Comparison of ENCODE assay signal across 29 cellular contexts in the genomic region with DNA sequence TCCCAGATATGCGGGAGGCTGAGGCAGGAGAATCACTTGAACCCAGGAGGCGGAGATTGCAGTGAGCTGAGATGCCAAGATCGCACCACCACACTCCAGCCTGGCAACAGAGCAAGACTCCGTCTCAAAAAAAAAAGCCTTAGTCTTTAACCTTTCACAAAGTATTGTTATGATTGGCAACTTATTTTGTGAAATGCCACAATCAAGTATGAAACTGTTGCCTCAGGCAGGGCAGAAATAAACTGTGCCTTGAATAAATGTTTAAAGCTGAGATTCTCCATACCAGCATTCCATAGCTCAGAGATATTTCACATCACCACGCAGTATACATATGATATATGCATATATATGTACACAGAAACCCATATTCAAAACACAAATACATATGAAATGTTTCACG.
"Had no signal": no experiment of that assay in that cellular context is flagged by ENCODE, and none has a peak within 500 bp of the region (broad histone marks: within the 10 kb centered on the region; RNA-seq: fewer than 3 reads in every experiment).

No MANE protein-coding gene starts in this region.

- H3K27me3 Mint-ChIP-seq: dendritic cell treated with granulocyte-macrophage colony-stimulating factor and Interleukin-4, amounts not matched to agents 40 ng/mL and 50 ng/mL, for 4 days had no signal

- H3K27ac Mint-ChIP-seq: activated CD4-positive, alpha-beta memory T cell treated with anti-CD3 and anti-CD28 coated beads for 36 hours; activated CD4-positive, alpha-beta T cell treated with anti-CD3 and anti-CD28 coated beads, Interleukin-2, amount 10 ng/mL, durations not matched to agents 24 days and 14 days; activated naive CD4-positive, alpha-beta T cell treated with anti-CD3 and anti-CD28 coated beads for 36 hours; activated naive CD8-positive, alpha-beta T cell treated with anti-CD3 and anti-CD28 coated beads for 36 hours; activated T-helper 1 cell treated with anti-CD3 and anti-CD28 coated beads, Interleukin-12 subunit alpha, Interleukin-12 subunit beta, Interleukin-2, Interleukin-4 antibody, amounts not matched to agents 30 ng/mL and 10 ng/mL and 1 ng/mL, durations not matched to agents 14 hours and 24 hours and 36 hours; dendritic cell treated with granulocyte-macrophage colony-stimulating factor and Interleukin-4, amounts not matched to agents 40 ng/mL and 50 ng/mL, for 4 days; memory B cell; natural killer cell; neural progenitor cell; T-helper 17 cell had no signal

- DNase-seq: activated CD4-positive, alpha-beta memory T cell treated with anti-CD3 and anti-CD28 coated beads for 36 hours; activated CD4-positive, alpha-beta T cell treated with anti-CD3 and anti-CD28 coated beads, Interleukin-2, amount 10 ng/mL, durations not matched to agents 24 days and 14 days; activated CD4-positive, CD25-positive, alpha-beta regulatory T cell treated with anti-CD3 and anti-CD28 coated beads, Interleukin-2, amount 50 U/mL, for 72 hours; activated CD8-positive, alpha-beta memory T cell treated with anti-CD3 and anti-CD28 coated beads, Interleukin-2, amount 50 U/mL, for 4 hours; activated effector memory CD4-positive, alpha-beta T cell treated with anti-CD3 and anti-CD28 coated beads, Interleukin-2, amount 50 U/mL, for 16 hours; activated naive CD4-positive, alpha-beta T cell treated with anti-CD3 and anti-CD28 coated beads for 36 hours; activated naive CD8-positive, alpha-beta T cell treated with anti-CD3 and anti-CD28 coated beads for 36 hours; activated T-cell treated with anti-CD3 and anti-CD28 coated beads, Interleukin-2, amount 50 U/mL, for 1 hour; brain microvascular endothelial cell; effector CD4-positive, alpha-beta T cell; esophagus squamous epithelium; hippocampal formation; natural killer cell; occipital lobe; posterior cingulate gyrus; right cardiac atrium; spleen; stimulated activated naive CD4-positive, alpha-beta T cell treated with Interleukin-2 at 50 U/mL for 16 hours; T-helper 17 cell; T1000; trophoblast cell; WERI-Rb-1 had no signal

- H3K9ac ChIP-seq: neural progenitor cell had no signal

- H3K4me2 ChIP-seq: neural progenitor cell had no signal

- H2AFZ ChIP-seq: neural progenitor cell had no signal

- H3K27ac ChIP-seq: ascending aorta, brain microvascular endothelial cell, epithelial cell of prostate, neural progenitor cell, spleen, thoracic aorta, WERI-Rb-1 had no signal

- H3K36me3 ChIP-seq: ascending aorta, brain microvascular endothelial cell, esophagus squamous epithelium, neural progenitor cell, spleen, thoracic aorta, WERI-Rb-1 had no signal

- H3K27me3 ChIP-seq: ascending aorta, brain microvascular endothelial cell, esophagus squamous epithelium, neural progenitor cell, spleen had no signal

- H3K9me3 Mint-ChIP-seq: activated CD4-positive, alpha-beta memory T cell treated with anti-CD3 and anti-CD28 coated beads for 36 hours; activated CD4-positive, alpha-beta T cell treated with anti-CD3 and anti-CD28 coated beads, Interleukin-2, amount 10 ng/mL, durations not matched to agents 24 days and 14 days; activated naive CD4-positive, alpha-beta T cell treated with anti-CD3 and anti-CD28 coated beads for 36 hours; activated naive CD8-positive, alpha-beta T cell treated with anti-CD3 and anti-CD28 coated beads for 36 hours; activated T-helper 1 cell treated with anti-CD3 and anti-CD28 coated beads, Interleukin-12 subunit alpha, Interleukin-12 subunit beta, Interleukin-2, Interleukin-4 antibody, amounts not matched to agents 30 ng/mL and 10 ng/mL and 1 ng/mL, durations not matched to agents 14 hours and 24 hours and 36 hours; dendritic cell treated with granulocyte-macrophage colony-stimulating factor and Interleukin-4, amounts not matched to agents 40 ng/mL and 50 ng/mL, for 4 days; memory B cell; natural killer cell; neural progenitor cell had no signal

- H3K4me3 ChIP-seq: ascending aorta, esophagus squamous epithelium, neural progenitor cell, spleen, thoracic aorta had no signal

- H3K36me3 Mint-ChIP-seq: activated CD4-positive, alpha-beta memory T cell treated with anti-CD3 and anti-CD28 coated beads for 36 hours; activated naive CD8-positive, alpha-beta T cell treated with anti-CD3 and anti-CD28 coated beads for 36 hours; memory B cell; natural killer cell had no signal

- H3K9me3 ChIP-seq: ascending aorta, esophagus squamous epithelium, spleen, thoracic aorta had no signal

- H3K4me3 Mint-ChIP-seq: activated CD4-positive, alpha-beta memory T cell treated with anti-CD3 and anti-CD28 coated beads for 36 hours; activated CD4-positive, alpha-beta T cell treated with anti-CD3 and anti-CD28 coated beads, Interleukin-2, amount 10 ng/mL, durations not matched to agents 24 days and 14 days; activated naive CD4-positive, alpha-beta T cell treated with anti-CD3 and anti-CD28 coated beads for 36 hours; activated naive CD8-positive, alpha-beta T cell treated with anti-CD3 and anti-CD28 coated beads for 36 hours; activated T-helper 1 cell treated with anti-CD3 and anti-CD28 coated beads, Interleukin-12 subunit alpha, Interleukin-12 subunit beta, Interleukin-2, Interleukin-4 antibody, amounts not matched to agents 30 ng/mL and 10 ng/mL and 1 ng/mL, durations not matched to agents 14 hours and 24 hours and 36 hours; dendritic cell treated with granulocyte-macrophage colony-stimulating factor and Interleukin-4, amounts not matched to agents 40 ng/mL and 50 ng/mL, for 4 days; memory B cell; neural progenitor cell; T-helper 17 cell had no signal
